ENCODE assay signal across 1 cellular context in the genomic region with DNA sequence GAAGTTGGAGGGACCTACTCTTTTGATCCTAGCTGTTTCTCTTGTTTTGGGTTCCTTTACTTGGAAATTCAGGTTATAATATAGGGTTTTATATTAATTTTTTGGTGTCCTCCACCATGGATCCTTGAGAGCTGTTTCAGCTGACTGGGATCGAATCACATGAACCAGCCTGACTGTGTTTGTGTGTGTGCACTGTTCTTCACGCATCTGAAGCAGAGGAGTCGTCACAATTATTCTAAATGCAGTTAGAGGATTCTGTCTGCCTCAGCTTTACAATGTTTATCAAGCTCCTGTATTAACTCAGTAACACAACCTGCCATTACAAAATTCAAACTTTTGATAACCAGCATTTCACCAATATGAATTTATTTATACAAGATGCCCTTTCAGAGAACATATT.
TF ChIP-seq lines count a peak whose summit lies in the region.

No MANE protein-coding gene starts in this region.

TF ChIP-seq in GM23338, 12 proteins besides CTCF, POLR2A, EP300 and RAD21 (continued from another document):
- TF ChIP-seq EZH2 (IDR thresholded peaks at IDR 0.05; ENCODE audit: low read depth, unreplicated experiment) (no peak), JUNB (IDR thresholded peaks at IDR 0.05; ENCODE audit: unreplicated experiment) (no peak), CREB1 (CRISPR knock-in tag; IDR thresholded peaks at IDR 0.05; ENCODE audit: low read depth) (no peak), ZNF114 (CRISPR knock-in tag; IDR thresholded peaks at IDR 0.05) (no peak)
- TF ChIP-seq, protein P1, sequence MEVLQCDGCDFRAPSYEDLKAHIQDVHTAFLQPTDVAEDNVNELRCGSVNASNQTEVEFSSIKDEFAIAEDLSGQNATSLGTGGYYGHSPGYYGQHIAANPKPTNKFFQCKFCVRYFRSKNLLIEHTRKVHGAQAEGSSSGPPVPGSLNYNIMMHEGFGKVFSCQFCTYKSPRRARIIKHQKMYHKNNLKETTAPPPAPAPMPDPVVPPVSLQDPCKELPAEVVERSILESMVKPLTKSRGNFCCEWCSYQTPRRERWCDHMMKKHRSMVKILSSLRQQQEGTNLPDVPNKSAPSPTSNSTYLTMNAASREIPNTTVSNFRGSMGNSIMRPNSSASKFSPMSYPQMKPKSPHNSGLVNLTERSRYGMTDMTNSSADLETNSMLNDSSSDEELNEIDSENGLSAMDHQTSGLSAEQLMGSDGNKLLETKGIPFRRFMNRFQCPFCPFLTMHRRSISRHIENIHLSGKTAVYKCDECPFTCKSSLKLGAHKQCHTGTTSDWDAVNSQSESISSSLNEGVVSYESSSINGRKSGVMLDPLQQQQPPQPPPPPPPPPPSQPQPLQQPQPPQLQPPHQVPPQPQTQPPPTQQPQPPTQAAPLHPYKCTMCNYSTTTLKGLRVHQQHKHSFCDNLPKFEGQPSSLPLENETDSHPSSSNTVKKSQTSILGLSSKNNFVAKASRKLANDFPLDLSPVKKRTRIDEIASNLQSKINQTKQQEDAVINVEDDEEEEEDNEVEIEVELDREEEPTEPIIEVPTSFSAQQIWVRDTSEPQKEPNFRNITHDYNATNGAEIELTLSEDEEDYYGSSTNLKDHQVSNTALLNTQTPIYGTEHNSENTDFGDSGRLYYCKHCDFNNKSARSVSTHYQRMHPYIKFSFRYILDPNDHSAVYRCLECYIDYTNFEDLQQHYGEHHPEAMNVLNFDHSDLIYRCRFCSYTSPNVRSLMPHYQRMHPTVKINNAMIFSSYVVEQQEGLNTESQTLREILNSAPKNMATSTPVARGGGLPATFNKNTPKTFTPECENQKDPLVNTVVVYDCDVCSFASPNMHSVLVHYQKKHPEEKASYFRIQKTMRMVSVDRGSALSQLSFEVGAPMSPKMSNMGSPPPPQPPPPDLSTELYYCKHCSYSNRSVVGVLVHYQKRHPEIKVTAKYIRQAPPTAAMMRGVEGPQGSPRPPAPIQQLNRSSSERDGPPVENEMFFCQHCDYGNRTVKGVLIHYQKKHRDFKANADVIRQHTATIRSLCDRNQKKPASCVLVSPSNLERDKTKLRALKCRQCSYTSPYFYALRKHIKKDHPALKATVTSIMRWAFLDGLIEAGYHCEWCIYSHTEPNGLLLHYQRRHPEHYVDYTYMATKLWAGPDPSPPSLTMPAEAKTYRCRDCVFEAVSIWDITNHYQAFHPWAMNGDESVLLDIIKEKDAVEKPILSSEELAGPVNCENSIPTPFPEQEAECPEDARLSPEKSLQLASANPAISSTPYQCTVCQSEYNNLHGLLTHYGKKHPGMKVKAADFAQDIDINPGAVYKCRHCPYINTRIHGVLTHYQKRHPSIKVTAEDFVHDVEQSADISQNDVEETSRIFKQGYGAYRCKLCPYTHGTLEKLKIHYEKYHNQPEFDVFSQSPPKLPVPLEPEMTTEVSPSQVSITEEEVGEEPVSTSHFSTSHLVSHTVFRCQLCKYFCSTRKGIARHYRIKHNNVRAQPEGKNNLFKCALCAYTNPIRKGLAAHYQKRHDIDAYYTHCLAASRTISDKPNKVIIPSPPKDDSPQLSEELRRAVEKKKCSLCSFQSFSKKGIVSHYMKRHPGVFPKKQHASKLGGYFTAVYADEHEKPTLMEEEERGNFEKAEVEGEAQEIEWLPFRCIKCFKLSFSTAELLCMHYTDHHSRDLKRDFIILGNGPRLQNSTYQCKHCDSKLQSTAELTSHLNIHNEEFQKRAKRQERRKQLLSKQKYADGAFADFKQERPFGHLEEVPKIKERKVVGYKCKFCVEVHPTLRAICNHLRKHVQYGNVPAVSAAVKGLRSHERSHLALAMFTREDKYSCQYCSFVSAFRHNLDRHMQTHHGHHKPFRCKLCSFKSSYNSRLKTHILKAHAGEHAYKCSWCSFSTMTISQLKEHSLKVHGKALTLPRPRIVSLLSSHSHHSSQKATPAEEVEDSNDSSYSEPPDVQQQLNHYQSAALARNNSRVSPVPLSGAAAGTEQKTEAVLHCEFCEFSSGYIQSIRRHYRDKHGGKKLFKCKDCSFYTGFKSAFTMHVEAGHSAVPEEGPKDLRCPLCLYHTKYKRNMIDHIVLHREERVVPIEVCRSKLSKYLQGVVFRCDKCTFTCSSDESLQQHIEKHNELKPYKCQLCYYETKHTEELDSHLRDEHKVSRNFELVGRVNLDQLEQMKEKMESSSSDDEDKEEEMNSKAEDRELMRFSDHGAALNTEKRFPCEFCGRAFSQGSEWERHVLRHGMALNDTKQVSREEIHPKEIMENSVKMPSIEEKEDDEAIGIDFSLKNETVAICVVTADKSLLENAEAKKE (CRISPR knock-in tag; IDR thresholded peaks at IDR 0.05) = no peak
- TF ChIP-seq, protein P2, sequence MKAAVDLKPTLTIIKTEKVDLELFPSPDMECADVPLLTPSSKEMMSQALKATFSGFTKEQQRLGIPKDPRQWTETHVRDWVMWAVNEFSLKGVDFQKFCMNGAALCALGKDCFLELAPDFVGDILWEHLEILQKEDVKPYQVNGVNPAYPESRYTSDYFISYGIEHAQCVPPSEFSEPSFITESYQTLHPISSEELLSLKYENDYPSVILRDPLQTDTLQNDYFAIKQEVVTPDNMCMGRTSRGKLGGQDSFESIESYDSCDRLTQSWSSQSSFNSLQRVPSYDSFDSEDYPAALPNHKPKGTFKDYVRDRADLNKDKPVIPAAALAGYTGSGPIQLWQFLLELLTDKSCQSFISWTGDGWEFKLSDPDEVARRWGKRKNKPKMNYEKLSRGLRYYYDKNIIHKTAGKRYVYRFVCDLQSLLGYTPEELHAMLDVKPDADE (IDR thresholded peaks at IDR 0.05) = no peak
TF ChIP-seq in GM23338: peak in this region for 0.
